Comparison of ENCODE assay signal across 17 cellular contexts in the genomic region with DNA sequence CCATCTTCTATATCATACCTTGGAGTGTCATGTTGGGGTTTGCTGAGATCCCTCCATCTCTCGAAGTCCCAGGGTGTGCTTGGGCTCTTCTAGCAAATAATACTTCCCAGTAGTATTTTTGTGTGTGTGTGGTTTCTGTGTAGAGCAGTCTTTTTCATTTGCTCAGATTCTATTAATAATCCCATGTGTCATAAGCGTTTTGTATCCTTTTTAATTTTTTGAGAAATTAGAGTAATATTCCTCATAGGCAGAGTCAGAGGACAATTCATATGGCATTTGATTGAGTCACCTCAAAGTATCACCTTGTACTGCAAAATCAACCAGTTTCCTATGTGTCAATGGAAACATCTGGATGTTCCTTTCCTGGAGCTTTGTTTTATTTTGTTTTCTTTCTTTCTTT. TPM values are rescaled to one million over a fixed set of nuclear protein-coding genes. Genes with fewer than 3 reads are reported as not detected.
"Had no signal": no experiment of that assay in that cellular context is flagged by ENCODE, and none has a peak within 500 bp of the region (broad histone marks: within the 10 kb centered on the region; RNA-seq: fewer than 3 reads in every experiment).

No MANE protein-coding gene starts in this region.

- DNase-seq: activated gamma-delta T cell; activated T-cell treated with anti-CD3 and anti-CD28 coated beads, Interleukin-2, amount 50 U/mL, for 24 hours; amygdala; brain microvascular endothelial cell; esophagus squamous epithelium; heart right ventricle; islet precursor cell; left ventricle myocardium superior; mesendoderm; stimulated activated CD4-positive, alpha-beta T cell treated with anti-CD3 and anti-CD28 coated beads, Interleukin-4, amount 100 ng/mL, for 24 hours; stomach had no signal

- H3K27ac ChIP-seq: brain microvascular endothelial cell, esophagus squamous epithelium, heart right ventricle, stomach, thoracic aorta had no signal

- FAIRE-seq: endometrium, frontal cortex, urothelium cell line had no signal

- H3K4me1 ChIP-seq: esophagus squamous epithelium had no signal

- ATAC-seq: activated CD4-positive, CD25-positive, alpha-beta regulatory T cell treated with anti-CD3 and anti-CD28 coated beads, Interleukin-2, amount 50 U/mL, for 24 hours; heart right ventricle; left ventricle myocardium superior had no signal

- H3K36me3 ChIP-seq: brain microvascular endothelial cell, esophagus squamous epithelium, heart right ventricle, stomach, thoracic aorta had no signal

- H3K9me3 ChIP-seq: esophagus squamous epithelium, heart right ventricle, stomach, thoracic aorta had no signal

- H3K27me3 ChIP-seq: brain microvascular endothelial cell, esophagus squamous epithelium, heart right ventricle, stomach had no signal

- H3K4me3 ChIP-seq: esophagus squamous epithelium, heart right ventricle, stomach, thoracic aorta had no signal

RNA-seq across cellular contexts. Expression of gene PPP1R1C, which starts 37.4 kb away (rescaled TPM):
- total RNA-seq: thoracic aorta had no signal
- polyA plus RNA-seq: neural cell had no signal
